12 cellular contexts compared by ENCODE assay signal in genomic region chr12:65532744-65533143, GRCh38.
DNase-seq lines count a peak whose midpoint lies in the region; ATAC-seq lines count a peak whose summit lies in the region.
"Had no signal": no experiment of that assay in that cellular context is flagged by ENCODE, and none has a peak within 500 bp of the region (broad histone marks: within the 10 kb centered on the region; RNA-seq: fewer than 3 reads in every experiment).

No MANE protein-coding gene starts in this region.

- peak; percentile 56 for DNase-seq in GM23248
- DNase-seq in NCI-H226 = peak; percentile 48
- no peak for DNase-seq in epithelial cell of prostate (ENCODE audit: low read depth, low spot score)
- no peak for DNase-seq in sciatic nerve (ENCODE audit: low spot score)
- DNase-seq in stimulated activated CD4-positive, alpha-beta T cell treated with anti-CD3 and anti-CD28 coated beads, Interleukin-12 subunit alpha, Interleukin-12 subunit beta, amount 100 ng/mL, for 4 hours = no peak
- DNase-seq in NCI-H510A treated with DMSO at 0.1 percent for 48 hours (lab: John Stamatoyannopoulos, UW) = no peak
- DNase-seq in activated CD8-positive, alpha-beta memory T cell treated with anti-CD3 and anti-CD28 coated beads for 24 hours = no peak
- DNase-seq: activated CD4-positive, alpha-beta T cell treated with anti-CD3 and anti-CD28 coated beads, Interleukin-2, amount 50 U/mL, for 1 hour; esophagus squamous epithelium; testis had no signal

- H4K20me1 ChIP-seq in GM23248 (ENCODE audit: insufficient read depth) = no peaks in the 10 kb centered on the region

- no peak overlapping the region for H3K4me3 ChIP-seq in GM23248
- H3K4me3 ChIP-seq: esophagus squamous epithelium, testis had no signal

- H3K9me3 ChIP-seq in GM23248 (ENCODE audit: low read depth) = no peaks in the 10 kb centered on the region
- H3K9me3 ChIP-seq: esophagus squamous epithelium, testis had no signal

- H3K36me3 ChIP-seq in GM23248 (ENCODE audit: low read depth) = no peaks in the 10 kb centered on the region
- H3K36me3 ChIP-seq: esophagus squamous epithelium had no signal

- no peak overlapping the region for H3K9ac ChIP-seq in GM23248

- H3K4me2 ChIP-seq in GM23248 (ENCODE audit: unreplicated experiment) = peak overlapping the region; percentile 36

- peak; percentile 47 for ATAC-seq in sciatic nerve
- no peak for ATAC-seq in HG02623 (IDR thresholded peaks at IDR 0.05; ENCODE audit: unreplicated experiment)

- no peaks in the 10 kb centered on the region for H3K79me2 ChIP-seq in GM23248 (ENCODE audit: insufficient read depth)

- H3K9me2 ChIP-seq in GM23248 (ENCODE audit: insufficient read depth) = no peaks in the 10 kb centered on the region

- H2AFZ ChIP-seq in GM23248 = no peak overlapping the region

- 84 to 88% methylated on average over 5 of the region's 5 CpGs for WGBS in GM23248 (ENCODE audit: low coverage in 1 of 2, low lambda C conversion rate in 2 of 2, missing lambda C conversion rate in 2 of 2), 2 experiments

- peaks cover 45% of the 10 kb centered on the region for H3K4me1 ChIP-seq in GM23248 (ENCODE audit: insufficient read depth)
- H3K4me1 ChIP-seq: testis had no signal

- H3K27ac ChIP-seq in GM23248 (peak overlapping the region; percentile 30; the same call in 1 of the 2 replicates), epithelial cell of prostate (peak overlapping the region; percentile 64)
- H3K27ac ChIP-seq: esophagus squamous epithelium, RWPE1, testis had no signal

- intact Hi-C loops in sciatic nerve (cut with DNase I) = no loop called here

- peaks cover 32% of the 10 kb centered on the region for H3F3A ChIP-seq in GM23248 (ENCODE audit: insufficient read depth)

- in situ Hi-C loops in GM23248 (cut with MboI) = no loop called here

- H3K27me3 ChIP-seq in GM23248 (replicated peaks; ENCODE audit: insufficient read depth) = no peaks in the 10 kb centered on the region
- H3K27me3 ChIP-seq: esophagus squamous epithelium, testis had no signal

Comparison
In these comparisons a context has a peak if more than half of its experiments do, and no peak if none do; other contexts are left out.
1. DNase-seq: peak in GM23248 (single experiment) and NCI-H226 (single experiment); none in epithelial cell of prostate (single experiment), sciatic nerve (single experiment), stimulated activated CD4-positive, alpha-beta T cell treated with anti-CD3 and anti-CD28 coated beads, Interleukin-12 subunit alpha, Interleukin-12 subunit beta, amount 100 ng/mL, for 4 hours (single experiment), NCI-H510A treated with DMSO at 0.1 percent for 48 hours (single experiment) and activated CD8-positive, alpha-beta memory T cell treated with anti-CD3 and anti-CD28 coated beads for 24 hours (single experiment).